Comparison of ENCODE assay signal across 14 cellular contexts in genomic region chrX:118548831-118549230, GRCh38.
"Had no signal": no experiment of that assay in that cellular context is flagged by ENCODE, and none has a peak within 500 bp of the region (broad histone marks: within the 10 kb centered on the region; RNA-seq: fewer than 3 reads in every experiment).

No MANE protein-coding gene starts in this region.

- H3K9me3 ChIP-seq: heart left ventricle, neutrophil had no signal

- DNase-seq: cortex of kidney; dorsolateral prefrontal cortex; effector memory CD4-positive, alpha-beta T cell; heart left ventricle; hippocampal formation; left colon; mesendoderm; naive thymus-derived CD8-positive, alpha-beta T cell; stimulated activated CD4-positive, alpha-beta T cell treated with anti-CD3 and anti-CD28 coated beads, Interleukin-2, amount 100 ng/mL, for 48 hours; stimulated activated naive CD4-positive, alpha-beta T cell treated with Interleukin-2 at 50 U/mL for 16 hours had no signal

- H3K4me1 ChIP-seq: heart left ventricle had no signal

- H3K27me3 ChIP-seq: neutrophil had no signal

- H3K4me3 ChIP-seq: dorsolateral prefrontal cortex, heart left ventricle, skin epidermis had no signal

- H3K27ac ChIP-seq: dorsolateral prefrontal cortex, heart left ventricle, neutrophil, skin epidermis had no signal

- ATAC-seq: esophagus mucosa; heart left ventricle; left colon; naive thymus-derived CD8-positive, alpha-beta T cell; sciatic nerve had no signal
